ENCODE assay signal across 13 cellular contexts in the genomic region with DNA sequence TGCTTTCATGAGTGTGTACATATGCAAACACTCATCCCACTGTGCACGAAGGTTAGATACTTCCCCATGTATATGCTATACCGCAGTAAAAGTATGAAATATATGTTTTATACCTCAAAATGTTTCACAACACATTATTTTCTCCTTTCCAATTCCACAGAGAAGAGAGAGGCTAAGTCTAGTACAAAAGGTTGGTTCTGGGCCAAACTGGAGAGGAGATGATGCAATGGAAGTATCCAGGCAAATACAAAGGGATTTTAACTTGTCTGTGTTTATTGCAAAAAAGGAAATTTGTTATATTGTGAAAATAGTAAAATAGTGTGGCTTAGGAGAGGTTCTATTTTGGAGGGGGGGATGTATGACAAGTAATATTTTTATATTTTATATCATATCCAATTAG.
DNase-seq lines count a peak whose midpoint lies in the region; ATAC-seq, FAIRE-seq and TF ChIP-seq lines count a peak whose summit lies in the region.
"Had no signal": no experiment of that assay in that cellular context is flagged by ENCODE, and none has a peak within 500 bp of the region (broad histone marks: within the 10 kb centered on the region; RNA-seq: fewer than 3 reads in every experiment).

No MANE protein-coding gene starts in this region.

- H3K4me3 Mint-ChIP-seq in WTC11: no peak overlapping the region

- no peak for TF ChIP-seq POLR2A in Peyer's patch (IDR thresholded peaks at IDR 0.05)

- DNase-seq in G401 (ENCODE audit: low spot score) (peak; percentile 87), WTC11 (ENCODE audit: low spot score) (no peak), fibroblast of pulmonary artery (ENCODE audit: low read depth) (peak; percentile 92), pancreas (no peak), RWPE1 (ENCODE audit: low spot score) (no peak), iPS-NIHi7 (ENCODE audit: extremely low spot score) (no peak), Peyer's patch (no peak)
- DNase-seq: Caco-2; cortex of kidney; NCI-H1417; stimulated activated CD4-positive, alpha-beta T cell treated with anti-CD3 and anti-CD28 coated beads, Interleukin-2, amount 100 ng/mL, for 48 hours had no signal

- H3K9me3 ChIP-seq in pancreas (no peaks in the 10 kb centered on the region), Peyer's patch (no peaks in the 10 kb centered on the region)
- H3K9me3 ChIP-seq: Caco-2 had no signal

- H3K36me3 Mint-ChIP-seq in WTC11: no peaks in the 10 kb centered on the region

- H3K4me1 ChIP-seq in pancreas (peaks cover 0 to 7% (median 4%) of the 10 kb centered on the region in 3 donors), Peyer's patch (no peaks in the 10 kb centered on the region)

- H3K4me1 Mint-ChIP-seq in WTC11: peaks cover 30% of the 10 kb centered on the region

- no peak overlapping the region for H3K4me3 ChIP-seq in fibroblast of pulmonary artery (replicated peaks; ENCODE audit: low read depth, low read length)
- H3K4me3 ChIP-seq in pancreas: no peak overlapping the region
- no peak overlapping the region for H3K4me3 ChIP-seq in Peyer's patch
- H3K4me3 ChIP-seq: GM12878 had no signal

- H3K27me3 Mint-ChIP-seq in WTC11 (ENCODE audit: low read depth): no peaks in the 10 kb centered on the region

- no peak for TF ChIP-seq CTCF in WTC11 (IDR thresholded peaks at IDR 0.05)
- TF ChIP-seq CTCF in fibroblast of pulmonary artery (IDR thresholded peaks at IDR 0.05; ENCODE audit: low read length, missing control alignments): no peak
- TF ChIP-seq CTCF in pancreas (IDR thresholded peaks at IDR 0.05): no peak
- no peak for TF ChIP-seq CTCF in RWPE1 (conservative IDR thresholded peaks at IDR 0.05; ENCODE audit: low read depth)
- TF ChIP-seq CTCF in Peyer's patch (IDR thresholded peaks at IDR 0.05): no peak

- in situ Hi-C loops in G401 (cut with HindIII; ENCODE audit: low sequenced_read_pairs): no loop called here

- WGBS in pancreas, 2 donors: 82 to 91% methylated on average over 2 of the region's 2 CpGs

- FAIRE-seq in pancreas (lab: Jason Lieb, UNC): no peak
- FAIRE-seq: GM12878 had no signal

- intact Hi-C loops in pancreas (cut with DNase I): no loop called here

- POLR2A ChIA-PET in WTC11 (lab: Charles Lee): no interaction called here
- POLR2A ChIA-PET in RWPE1 (lab: Yijun Ruan, JAX; ENCODE audit: low non-redundant PET): no interaction called here

- H3K36me3 ChIP-seq in pancreas (no peaks in the 10 kb centered on the region), Peyer's patch (no peaks in the 10 kb centered on the region)

- H3K27me3 ChIP-seq in pancreas (no peaks in the 10 kb centered on the region), Peyer's patch (no peaks in the 10 kb centered on the region)

- no peak overlapping the region for H3K27ac Mint-ChIP-seq in WTC11

- no peak overlapping the region for H3K27ac ChIP-seq in pancreas
- no peak overlapping the region for H3K27ac ChIP-seq in RWPE1
- peak overlapping the region in 1 of 4 donors; percentile 4 for H3K27ac ChIP-seq in Peyer's patch

- ATAC-seq in WTC11 (no peak), pancreas (peak; percentile 56 to 76 (median 66)), HG03196 (IDR thresholded peaks at IDR 0.05; ENCODE audit: unreplicated experiment) (no peak)
- ATAC-seq: GM12878 had no signal

- no peaks in the 10 kb centered on the region for H3K9me3 Mint-ChIP-seq in WTC11

- CTCF ChIA-PET in WTC11 (lab: Charles Lee) (no interaction called here), RWPE1 (lab: Yijun Ruan, JAX) (no interaction called here)

TF ChIP-seq in WTC11, 78 proteins besides CTCF, POLR2A, EP300 and RAD21:
- TF ChIP-seq, protein P1, sequence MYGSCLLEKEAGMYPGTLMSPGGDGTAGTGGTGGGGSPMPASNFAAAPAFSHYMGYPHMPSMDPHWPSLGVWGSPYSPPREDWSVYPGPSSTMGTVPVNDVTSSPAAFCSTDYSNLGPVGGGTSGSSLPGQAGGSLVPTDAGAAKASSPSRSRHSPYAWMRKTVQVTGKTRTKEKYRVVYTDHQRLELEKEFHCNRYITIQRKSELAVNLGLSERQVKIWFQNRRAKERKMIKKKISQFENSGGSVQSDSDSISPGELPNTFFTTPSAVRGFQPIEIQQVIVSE (CRISPR knock-in tag; IDR thresholded peaks at IDR 0.05; ENCODE audit: borderline replicate concordance): no peak
- TF ChIP-seq MYBL2 (CRISPR knock-in tag; IDR thresholded peaks at IDR 0.05) (no peak), TP53 (CRISPR knock-in tag; IDR thresholded peaks at IDR 0.05) (no peak), GABPB1 (CRISPR knock-in tag; IDR thresholded peaks at IDR 0.05) (peak; percentile 94)
- TF ChIP-seq, protein P2, sequence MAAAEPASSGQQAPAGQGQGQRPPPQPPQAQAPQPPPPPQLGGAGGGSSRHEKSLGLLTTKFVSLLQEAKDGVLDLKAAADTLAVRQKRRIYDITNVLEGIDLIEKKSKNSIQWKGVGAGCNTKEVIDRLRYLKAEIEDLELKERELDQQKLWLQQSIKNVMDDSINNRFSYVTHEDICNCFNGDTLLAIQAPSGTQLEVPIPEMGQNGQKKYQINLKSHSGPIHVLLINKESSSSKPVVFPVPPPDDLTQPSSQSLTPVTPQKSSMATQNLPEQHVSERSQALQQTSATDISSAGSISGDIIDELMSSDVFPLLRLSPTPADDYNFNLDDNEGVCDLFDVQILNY (CRISPR knock-in tag; IDR thresholded peaks at IDR 0.05): no peak
- TF ChIP-seq, protein P3, sequence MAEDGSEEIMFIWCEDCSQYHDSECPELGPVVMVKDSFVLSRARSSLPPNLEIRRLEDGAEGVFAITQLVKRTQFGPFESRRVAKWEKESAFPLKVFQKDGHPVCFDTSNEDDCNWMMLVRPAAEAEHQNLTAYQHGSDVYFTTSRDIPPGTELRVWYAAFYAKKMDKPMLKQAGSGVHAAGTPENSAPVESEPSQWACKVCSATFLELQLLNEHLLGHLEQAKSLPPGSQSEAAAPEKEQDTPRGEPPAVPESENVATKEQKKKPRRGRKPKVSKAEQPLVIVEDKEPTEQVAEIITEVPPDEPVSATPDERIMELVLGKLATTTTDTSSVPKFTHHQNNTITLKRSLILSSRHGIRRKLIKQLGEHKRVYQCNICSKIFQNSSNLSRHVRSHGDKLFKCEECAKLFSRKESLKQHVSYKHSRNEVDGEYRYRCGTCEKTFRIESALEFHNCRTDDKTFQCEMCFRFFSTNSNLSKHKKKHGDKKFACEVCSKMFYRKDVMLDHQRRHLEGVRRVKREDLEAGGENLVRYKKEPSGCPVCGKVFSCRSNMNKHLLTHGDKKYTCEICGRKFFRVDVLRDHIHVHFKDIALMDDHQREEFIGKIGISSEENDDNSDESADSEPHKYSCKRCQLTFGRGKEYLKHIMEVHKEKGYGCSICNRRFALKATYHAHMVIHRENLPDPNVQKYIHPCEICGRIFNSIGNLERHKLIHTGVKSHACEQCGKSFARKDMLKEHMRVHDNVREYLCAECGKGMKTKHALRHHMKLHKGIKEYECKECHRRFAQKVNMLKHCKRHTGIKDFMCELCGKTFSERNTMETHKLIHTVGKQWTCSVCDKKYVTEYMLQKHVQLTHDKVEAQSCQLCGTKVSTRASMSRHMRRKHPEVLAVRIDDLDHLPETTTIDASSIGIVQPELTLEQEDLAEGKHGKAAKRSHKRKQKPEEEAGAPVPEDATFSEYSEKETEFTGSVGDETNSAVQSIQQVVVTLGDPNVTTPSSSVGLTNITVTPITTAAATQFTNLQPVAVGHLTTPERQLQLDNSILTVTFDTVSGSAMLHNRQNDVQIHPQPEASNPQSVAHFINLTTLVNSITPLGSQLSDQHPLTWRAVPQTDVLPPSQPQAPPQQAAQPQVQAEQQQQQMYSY (CRISPR knock-in tag; IDR thresholded peaks at IDR 0.05): no peak

Comparison
In these comparisons a context has a peak if more than half of its experiments do, and no peak if none do; other contexts are left out.
1. DNase-seq: peak in G401 (single experiment) and fibroblast of pulmonary artery (single experiment); none in WTC11 (single experiment), pancreas (0 of 6), RWPE1 (single experiment), iPS-NIHi7 (single experiment) and Peyer's patch (0 of 3).
2. ATAC-seq: peak in pancreas (4 of 4); none in WTC11 (single experiment) and HG03196 (single experiment).